1 cellular context compared by ENCODE assay signal in genomic region chr6:82283771-82284420, GRCh38.
TF ChIP-seq lines count a peak whose summit lies in the region.

No MANE protein-coding gene starts in this region.

TF ChIP-seq in H1, 55 proteins besides CTCF, POLR2A, EP300 and RAD21:
- TF ChIP-seq POLR2AphosphoS5 (IDR thresholded peaks at IDR 0.05; ENCODE audit: low read depth, low read length) (no peak), KDM1A (IDR thresholded peaks at IDR 0.05; ENCODE audit: borderline replicate concordance, low read length) (no peak), TAF7 (optimal IDR thresholded peaks at IDR 0.05; ENCODE audit: borderline replicate concordance, low read depth, low read length) (no peak), SP1 (IDR thresholded peaks at IDR 0.05; ENCODE audit: low read depth, low read length) (no peak), YY1 (IDR thresholded peaks at IDR 0.05; ENCODE audit: low read depth, low read length) (no peak), BACH1 (IDR thresholded peaks at IDR 0.05; ENCODE audit: low read length) (no peak), CTBP2 (IDR thresholded peaks at IDR 0.05; ENCODE audit: borderline replicate concordance, insufficient read depth, insufficient read length, low read length) (no peak), EZH2 (IDR thresholded peaks at IDR 0.05; ENCODE audit: low read depth, low read length, severe bottlenecking) (no peak), JUN (IDR thresholded peaks at IDR 0.05; ENCODE audit: low read depth, low read length) (no peak), RNF2 (IDR thresholded peaks at IDR 0.05; ENCODE audit: borderline replicate concordance, low read depth, low read length, missing control alignments, poor library complexity, severe bottlenecking) (no peak), SIN3A (conservative IDR thresholded peaks at IDR 0.05 in 1 of 2, IDR thresholded peaks at IDR 0.05 in 1 of 2; ENCODE audit: low read depth in 1 of 2, low read length in 2 of 2) (no peak), SIX5 (IDR thresholded peaks at IDR 0.05; ENCODE audit: low read depth, low read length) (no peak), CHD2 (IDR thresholded peaks at IDR 0.05; ENCODE audit: low read length) (no peak), PHF8 (conservative IDR thresholded peaks at IDR 0.05; ENCODE audit: low read depth, low read length) (no peak), TEAD4 (IDR thresholded peaks at IDR 0.05; ENCODE audit: low read depth, low read length) (no peak), ATF3 (IDR thresholded peaks at IDR 0.05; ENCODE audit: insufficient read depth, low read depth, low read length) (no peak)
